ENCODE assay signal across 7 cellular contexts in genomic region chr3:24185738-24186384, GRCh38.
DNase-seq lines count a peak whose midpoint lies in the region; ATAC-seq and TF ChIP-seq lines count a peak whose summit lies in the region.

No MANE protein-coding gene starts in this region.

- peak overlapping the region; percentile 90 for H2AFZ ChIP-seq in OCI-LY3 (ENCODE audit: low read depth, low read length)

- no peaks in the 10 kb centered on the region for H3K4me1 ChIP-seq in OCI-LY3 (ENCODE audit: low read length)

- peak; percentile 78 for DNase-seq in ELR (ENCODE audit: low read depth)
- peak; percentile 23 to 66 for DNase-seq in T47D (ENCODE audit: low read depth in 1 of 2, low spot score in 1 of 2)
- DNase-seq in kidney epithelial cell (ENCODE audit: low read depth) = peak; percentile 23
- peak in 2 of 3 experiments; percentile 2 to 14 for DNase-seq in stimulated activated CD4-positive, alpha-beta T cell treated with anti-CD3 and anti-CD28 coated beads, TNF-alpha, amount 100 ng/mL, for 24 hours (ENCODE audit: low read depth in 3 of 3)

- in situ Hi-C loops in T47D (cut with HindIII; ENCODE audit: low pct_unique_long_range_greater_than_20kb, low sequenced_read_pairs) = no loop called here

- ATAC-seq in GM19438 (IDR thresholded peaks at IDR 0.05; ENCODE audit: low read depth, unreplicated experiment) = peak; percentile 86
- ATAC-seq in HG03439 (IDR thresholded peaks at IDR 0.05; ENCODE audit: unreplicated experiment) = peak; percentile 75

- no peak overlapping the region for H3K9ac ChIP-seq in OCI-LY3 (ENCODE audit: low read length)

- H3K27me3 ChIP-seq in OCI-LY3 (ENCODE audit: low read depth, low read length) = peaks cover 4% of the 10 kb centered on the region; the same call in 1 of the 2 replicates
- no peaks in the 10 kb centered on the region for H3K27me3 ChIP-seq in kidney epithelial cell (ENCODE audit: control insufficient read depth, insufficient read depth, low read length)

- H3K79me2 ChIP-seq in OCI-LY3 (ENCODE audit: low read length) = no peaks in the 10 kb centered on the region

- H3K4me3 ChIP-seq in OCI-LY3 (ENCODE audit: low read length) (no peak overlapping the region), kidney epithelial cell (ENCODE audit: low read depth, low read length) (no peak overlapping the region)

- H3K36me3 ChIP-seq in OCI-LY3 (replicated peaks; ENCODE audit: low read depth, low read length) (no peaks in the 10 kb centered on the region), kidney epithelial cell (ENCODE audit: control insufficient read depth, insufficient read depth, low read length) (no peaks in the 10 kb centered on the region)

- no peaks in the 10 kb centered on the region for H4K20me1 ChIP-seq in OCI-LY3 (ENCODE audit: insufficient read depth, low read length)

- H3K4me2 ChIP-seq in OCI-LY3 (ENCODE audit: low read length) = peak overlapping the region; percentile 32; the same call in 1 of the 2 replicates

- TF ChIP-seq CTCF in OCI-LY3 (IDR thresholded peaks at IDR 0.05; ENCODE audit: low read depth, low read length) (peak; percentile 86), kidney epithelial cell (IDR thresholded peaks at IDR 0.05; ENCODE audit: insufficient read depth, low read length, poor library complexity, severe bottlenecking) (peak; percentile 72)

- H3K9me3 ChIP-seq in OCI-LY3 (ENCODE audit: insufficient read depth, low read length) = no peaks in the 10 kb centered on the region

- H3K27ac ChIP-seq in OCI-LY3 (ENCODE audit: low read length) = no peak overlapping the region

Comparison
In these comparisons a context has a peak if more than half of its experiments do, and no peak if none do; other contexts are left out.
1. DNase-seq: peak in every context shown above with its lines; median percentile 78 in ELR; 44 in T47D; 23 in kidney epithelial cell; 8 in stimulated activated CD4-positive, alpha-beta T cell treated with anti-CD3 and anti-CD28 coated beads, TNF-alpha, amount 100 ng/mL, for 24 hours.